In genomic region chr4:141130947-141131545, GRCh38 we compare ENCODE assay signal across 9 cellular contexts. TPM values are rescaled to one million over a fixed set of nuclear protein-coding genes. Genes with fewer than 3 reads are reported as not detected.
DNase-seq lines count a peak whose midpoint lies in the region; ATAC-seq and TF ChIP-seq lines count a peak whose summit lies in the region.
"Had no signal": no experiment of that assay in that cellular context is flagged by ENCODE, and none has a peak within 500 bp of the region (broad histone marks: within the 10 kb centered on the region; RNA-seq: fewer than 3 reads in every experiment).

No MANE protein-coding gene starts in this region.

- no peak for ATAC-seq in HG02588 (IDR thresholded peaks at IDR 0.05; ENCODE audit: unreplicated experiment)
- no peak for ATAC-seq in GM21367 (IDR thresholded peaks at IDR 0.05; ENCODE audit: unreplicated experiment)

- peaks cover 62% of the 10 kb centered on the region for H3K79me2 ChIP-seq in osteoblast (ENCODE audit: insufficient read depth, low read length)

- peak overlapping the region; percentile 96 for H3K4me3 Mint-ChIP-seq in endothelial cell (ENCODE audit: unreplicated experiment)
- no peak overlapping the region for H3K4me3 Mint-ChIP-seq in activated T-cell treated with anti-CD3 and anti-CD28 coated beads, Interleukin-2, amount 50 U/mL, for 24 hours

- no peaks in the 10 kb centered on the region for H3K9me3 Mint-ChIP-seq in endothelial cell (ENCODE audit: unreplicated experiment)
- H3K9me3 Mint-ChIP-seq in activated T-cell treated with anti-CD3 and anti-CD28 coated beads, Interleukin-2, amount 50 U/mL, for 24 hours = no peaks in the 10 kb centered on the region

- H3K4me1 ChIP-seq in HUES64 (ENCODE audit: insufficient read depth, low read length) (no peaks in the 10 kb centered on the region), osteoblast (ENCODE audit: insufficient read depth, low read length) (peaks cover 23% of the 10 kb centered on the region)

- H3K4me2 ChIP-seq in osteoblast (ENCODE audit: insufficient read depth, low read length) = peak overlapping the region; percentile 93

- H3K27ac ChIP-seq in HUES64 (ENCODE audit: low read depth, low read length) (no peak overlapping the region), osteoblast (ENCODE audit: low read depth, low read length) (no peak overlapping the region)

- TF ChIP-seq CTCF in AG09309 (IDR thresholded peaks at IDR 0.05; ENCODE audit: control insufficient read depth, insufficient read depth, low read depth, low read length, missing control alignments) (no peak), endothelial cell (IDR thresholded peaks at IDR 0.05; ENCODE audit: unreplicated experiment) (no peak), osteoblast (IDR thresholded peaks at IDR 0.05; ENCODE audit: extremely low read depth, low read depth, low read length) (no peak)

- peaks cover 10% of the 10 kb centered on the region for H3K4me1 Mint-ChIP-seq in endothelial cell (ENCODE audit: unreplicated experiment)
- H3K4me1 Mint-ChIP-seq in activated T-cell treated with anti-CD3 and anti-CD28 coated beads, Interleukin-2, amount 50 U/mL, for 24 hours (ENCODE audit: low read depth) = peaks cover 11% of the 10 kb centered on the region

- 83% methylated on average over 4 of the region's 5 CpGs for WGBS in HUES64

- H3K4me3 ChIP-seq in AG09309 (ENCODE audit: control insufficient read depth, low read depth, low read length) (peak overlapping the region; percentile 92), HUES64 (ENCODE audit: low read length) (peak overlapping the region; percentile 90), osteoblast (ENCODE audit: insufficient read depth, low read length) (peak overlapping the region; percentile 95)

- H3K27me3 ChIP-seq in HUES64 (ENCODE audit: insufficient read depth, low read length) (peaks cover 29% of the 10 kb centered on the region), osteoblast (ENCODE audit: insufficient read depth, low read length) (peaks cover 14% of the 10 kb centered on the region)

- H3K9ac ChIP-seq in HUES64 (ENCODE audit: low read depth, low read length) = no peak overlapping the region

- no peaks in the 10 kb centered on the region for H3K36me3 ChIP-seq in HUES64 (ENCODE audit: insufficient read depth, low read length)
- H3K36me3 ChIP-seq in osteoblast (ENCODE audit: insufficient read depth, low read length) = no peaks in the 10 kb centered on the region

- H3K27me3 Mint-ChIP-seq in endothelial cell (ENCODE audit: unreplicated experiment) = no peaks in the 10 kb centered on the region
- H3K27me3 Mint-ChIP-seq in activated T-cell treated with anti-CD3 and anti-CD28 coated beads, Interleukin-2, amount 50 U/mL, for 24 hours = peaks cover 80% of the 10 kb centered on the region

- no peak overlapping the region for H3K27ac Mint-ChIP-seq in endothelial cell (ENCODE audit: unreplicated experiment)
- H3K27ac Mint-ChIP-seq in activated T-cell treated with anti-CD3 and anti-CD28 coated beads, Interleukin-2, amount 50 U/mL, for 24 hours = no peak overlapping the region

- no peaks in the 10 kb centered on the region for H3K9me3 ChIP-seq in HUES64 (ENCODE audit: insufficient read depth, low read depth, low read length)
- no peaks in the 10 kb centered on the region for H3K9me3 ChIP-seq in osteoblast (ENCODE audit: low read depth, low read length)

- H2AFZ ChIP-seq in osteoblast (ENCODE audit: low read length) = peak overlapping the region; percentile 90

- peaks cover 22% of the 10 kb centered on the region for H4K20me1 ChIP-seq in osteoblast (ENCODE audit: insufficient read depth, low read length)

- no peaks in the 10 kb centered on the region for H3K36me3 Mint-ChIP-seq in endothelial cell (ENCODE audit: low read depth, unreplicated experiment)
- H3K36me3 Mint-ChIP-seq in activated T-cell treated with anti-CD3 and anti-CD28 coated beads, Interleukin-2, amount 50 U/mL, for 24 hours (ENCODE audit: low read depth) = no peaks in the 10 kb centered on the region

- DNase-seq in AG09309 (ENCODE audit: low read depth) = no peak
- no peak for DNase-seq in endothelial cell (ENCODE audit: low spot score)
- peak; percentile 77 for DNase-seq in osteoblast (ENCODE audit: insufficient read length, low spot score, missing footprints)
- no peak for DNase-seq in NCI-H748 (lab: John Stamatoyannopoulos, UW; ENCODE audit: unreplicated experiment)
- no peak for DNase-seq in activated T-cell treated with anti-CD3 and anti-CD28 coated beads, Interleukin-2, amount 50 U/mL, for 24 hours
- DNase-seq: NCI-H2227 treated with DMSO at 0.1 percent for 48 hours had no signal

RNA-seq across cellular contexts. Expression of gene RNF150, which starts 2.2 kb away (rescaled TPM):
- 2.6 TPM for polyA plus RNA-seq in HUES64 (2013, experiment 1 of 2)
- 3.4 TPM for polyA plus RNA-seq in HUES64 (2013, experiment 2 of 2)
- total RNA-seq in endothelial cell (ENCODE audit: unreplicated experiment) = 5.8 TPM
- total RNA-seq in osteoblast = 13.4 and 13.8 TPM in 2 replicates
